In genomic region chrX:123263246-123263757, GRCh38 we compare ENCODE assay signal across 15 cellular contexts.
"Had no signal": no experiment of that assay in that cellular context is flagged by ENCODE, and none has a peak within 500 bp of the region (broad histone marks: within the 10 kb centered on the region; RNA-seq: fewer than 3 reads in every experiment).

No MANE protein-coding gene starts in this region.

- H3K9me3 ChIP-seq: left lung, testis had no signal

- H3K36me3 ChIP-seq: left lung had no signal

- H3K27me3 Mint-ChIP-seq: activated naive CD8-positive, alpha-beta T cell treated with anti-CD3 and anti-CD28 coated beads, Interleukin-2, amount 50 U/mL, for 24 hours; memory B cell; stimulated activated naive CD8-positive, alpha-beta T cell treated with anti-CD3 and anti-CD28 coated beads, Interleukin-15, amount 100 ng/mL, for 72 hours had no signal

- ATAC-seq: activated naive CD8-positive, alpha-beta T cell treated with anti-CD3 and anti-CD28 coated beads, Interleukin-2, amount 50 U/mL, for 24 hours; foreskin keratinocyte; left lung; natural killer cell treated with Interleukin-12 subunit alpha and Interleukin-12 subunit beta and Interleukin-15 and Interleukin-18, amount 100 ng/mL, for 72 hours; stimulated activated naive CD8-positive, alpha-beta T cell treated with anti-CD3 and anti-CD28 coated beads, Interleukin-15, amount 100 ng/mL, for 72 hours had no signal

- H3K4me1 ChIP-seq: foreskin keratinocyte, left lung, testis had no signal

- DNase-seq: activated CD4-positive, alpha-beta T cell treated with anti-CD3 and anti-CD28 coated beads for 48 hours; activated naive CD4-positive, alpha-beta T cell treated with Interleukin-2 at 50 U/mL for 16 hours; activated naive CD8-positive, alpha-beta T cell treated with anti-CD3 and anti-CD28 coated beads, Interleukin-2, amount 50 U/mL, for 24 hours; foreskin keratinocyte; islet precursor cell; left lung; stimulated activated CD4-positive, alpha-beta T cell treated with anti-CD3 and anti-CD28 coated beads, Interleukin-4, amount 100 ng/mL, for 24 hours; stimulated activated naive CD8-positive, alpha-beta T cell treated with anti-CD3 and anti-CD28 coated beads, Interleukin-15, amount 100 ng/mL, for 72 hours; testis had no signal

- H3K9me3 Mint-ChIP-seq: activated naive CD8-positive, alpha-beta T cell treated with anti-CD3 and anti-CD28 coated beads, Interleukin-2, amount 50 U/mL, for 24 hours; activated T-helper 1 cell treated with anti-CD3 and anti-CD28 coated beads, Interleukin-12 subunit alpha, Interleukin-12 subunit beta, Interleukin-2, Interleukin-4 antibody, amounts not matched to agents 30 ng/mL and 10 ng/mL and 1 ng/mL, durations not matched to agents 14 hours and 24 hours and 36 hours had no signal

- H3K27me3 ChIP-seq: foreskin keratinocyte, left lung, testis had no signal

- H3K4me1 Mint-ChIP-seq: activated naive CD8-positive, alpha-beta T cell treated with anti-CD3 and anti-CD28 coated beads, Interleukin-2, amount 50 U/mL, for 24 hours; memory B cell; stimulated activated naive CD8-positive, alpha-beta T cell treated with anti-CD3 and anti-CD28 coated beads, Interleukin-15, amount 100 ng/mL, for 72 hours had no signal

- H3K36me3 Mint-ChIP-seq: memory B cell; natural killer cell treated with Interleukin-12 subunit alpha and Interleukin-12 subunit beta and Interleukin-15 and Interleukin-18, amount 100 ng/mL, for 72 hours had no signal

- H3K27ac ChIP-seq: foreskin keratinocyte, left lung, testis, VCaP had no signal

- H3K4me3 Mint-ChIP-seq: activated naive CD8-positive, alpha-beta T cell treated with anti-CD3 and anti-CD28 coated beads, Interleukin-2, amount 50 U/mL, for 24 hours; activated T-helper 1 cell treated with anti-CD3 and anti-CD28 coated beads, Interleukin-12 subunit alpha, Interleukin-12 subunit beta, Interleukin-2, Interleukin-4 antibody, amounts not matched to agents 30 ng/mL and 10 ng/mL and 1 ng/mL, durations not matched to agents 14 hours and 24 hours and 36 hours; memory B cell; natural killer cell treated with Interleukin-12 subunit alpha and Interleukin-12 subunit beta and Interleukin-15 and Interleukin-18, amount 100 ng/mL, for 72 hours; stimulated activated naive CD8-positive, alpha-beta T cell treated with anti-CD3 and anti-CD28 coated beads, Interleukin-15, amount 100 ng/mL, for 72 hours had no signal

- H3K27ac Mint-ChIP-seq: activated naive CD8-positive, alpha-beta T cell treated with anti-CD3 and anti-CD28 coated beads, Interleukin-2, amount 50 U/mL, for 24 hours; activated T-helper 1 cell treated with anti-CD3 and anti-CD28 coated beads, Interleukin-12 subunit alpha, Interleukin-12 subunit beta, Interleukin-2, Interleukin-4 antibody, amounts not matched to agents 30 ng/mL and 10 ng/mL and 1 ng/mL, durations not matched to agents 14 hours and 24 hours and 36 hours; memory B cell; natural killer cell treated with Interleukin-12 subunit alpha and Interleukin-12 subunit beta and Interleukin-15 and Interleukin-18, amount 100 ng/mL, for 72 hours had no signal

- H3K4me3 ChIP-seq: left lung, testis had no signal

- FAIRE-seq: colon, endothelial cell of umbilical vein had no signal
